ENCODE assay signal across 11 cellular contexts in genomic region chr17:75722076-75722475, GRCh38. TPM values are rescaled to one million over a fixed set of nuclear protein-coding genes. Genes with fewer than 3 reads are reported as not detected.
DNase-seq lines count a peak whose midpoint lies in the region; ATAC-seq, FAIRE-seq and TF ChIP-seq lines count a peak whose summit lies in the region.
"Had no signal": no experiment of that assay in that cellular context is flagged by ENCODE, and none has a peak within 500 bp of the region (broad histone marks: within the 10 kb centered on the region; RNA-seq: fewer than 3 reads in every experiment).

No MANE protein-coding gene starts in this region.

- H2AFZ ChIP-seq in H1 (ENCODE audit: low read length) = no peak overlapping the region

- no peak overlapping the region for H3K27ac Mint-ChIP-seq in activated T-cell treated with anti-CD3 and anti-CD28 coated beads, Interleukin-2, amount 50 U/mL, for 72 hours
- H3K27ac Mint-ChIP-seq in naive thymus-derived CD4-positive, alpha-beta T cell = peak overlapping the region in 1 of 9 donors; percentile 51
- peak overlapping the region; percentile 83 for H3K27ac Mint-ChIP-seq in type B pancreatic cell

- intact Hi-C loops in naive thymus-derived CD4-positive, alpha-beta T cell (cut with micrococcal nuclease) = no loop called here

- no peaks in the 10 kb centered on the region for H3K79me2 ChIP-seq in H1 (ENCODE audit: control insufficient read depth in 1 of 2, insufficient read depth in 2 of 2, low read length in 2 of 2)

- no peaks in the 10 kb centered on the region for H3K79me1 ChIP-seq in H1 (ENCODE audit: low read depth, low read length)

- peaks cover 11% of the 10 kb centered on the region; the same call in 1 of the 2 replicates for H3K23me2 ChIP-seq in H1 (ENCODE audit: low read depth, low read length)

- H2BK12ac ChIP-seq in H1 (ENCODE audit: low read depth, low read length) = peak overlapping the region; percentile 10; the same call in 1 of the 2 replicates

- no peak for ATAC-seq in activated T-cell treated with anti-CD3 and anti-CD28 coated beads, Interleukin-2, amount 50 U/mL, for 72 hours (replicated peaks in 1 of 2)
- no peak for ATAC-seq in naive thymus-derived CD4-positive, alpha-beta T cell
- ATAC-seq in HG03196 (IDR thresholded peaks at IDR 0.05; ENCODE audit: unreplicated experiment) (no peak), GM18511 (IDR thresholded peaks at IDR 0.05; ENCODE audit: unreplicated experiment) (no peak)

- H3K14ac ChIP-seq in H1 (ENCODE audit: insufficient read length) = no peak overlapping the region

- TF ChIP-seq CTCF in H1 (IDR thresholded peaks at IDR 0.05; ENCODE audit: control extremely low read depth in 1 of 3, insufficient read depth in 1 of 3, low read depth in 1 of 3, low read length in 3 of 3) = no peak
- no peak for TF ChIP-seq CTCF in type B pancreatic cell (conservative IDR thresholded peaks at IDR 0.05)

- no peak overlapping the region for H4K91ac ChIP-seq in H1 (replicated peaks; ENCODE audit: insufficient read length, low read length)

- H2BK20ac ChIP-seq in H1 (ENCODE audit: low read length) = no peak overlapping the region

- 85% methylated on average over 5 of the region's 5 CpGs; no CpG with 5 or more reads in 1 of the 2 experiments for WGBS in H1 (ENCODE audit: extremely low coverage in 1 of 2, insufficient coverage in 1 of 2, insufficient read length in 1 of 2, insufficient replicate concordance in 2 of 2, low coverage in 1 of 2, low lambda C conversion rate in 2 of 2, missing lambda C conversion rate in 1 of 2), 2 experiments

- no peak for DNase-seq in activated T-cell treated with anti-CD3 and anti-CD28 coated beads, Interleukin-2, amount 50 U/mL, for 72 hours
- DNase-seq in activated T-cell treated with anti-CD3 and anti-CD28 coated beads for 4 hours (no peak), H1 (ENCODE audit: low read depth in 1 of 2, low spot score in 2 of 2) (no peak), type B pancreatic cell (ENCODE audit: extremely low spot score, unreplicated experiment) (no peak), SIG-M5 (lab: John Stamatoyannopoulos, UW) (no peak)
- no peak for DNase-seq in naive thymus-derived CD4-positive, alpha-beta T cell
- DNase-seq: NCI-H1105 treated with DMSO at 0.1 percent for 48 hours, SHP77 treated with DMSO at 0.1 percent for 48 hours, testis had no signal

- H3K4me1 ChIP-seq in H1 (replicated peaks in 1 of 4; ENCODE audit: control insufficient read depth in 3 of 4, insufficient read depth in 4 of 4, low read length in 3 of 4) = peaks cover 0 to 8% (median 4%) of the 10 kb centered on the region in 4 experiments; a peak in 3 of 7 replicates
- H3K4me1 ChIP-seq in naive thymus-derived CD4-positive, alpha-beta T cell (ENCODE audit: control insufficient read depth in 2 of 2, insufficient read depth in 2 of 2, low read length in 2 of 2) = peaks cover 0 to 5% of the 10 kb centered on the region in 2 donors

- no peaks in the 10 kb centered on the region for H3K9me3 Mint-ChIP-seq in activated T-cell treated with anti-CD3 and anti-CD28 coated beads, Interleukin-2, amount 50 U/mL, for 72 hours
- no peaks in the 10 kb centered on the region for H3K9me3 Mint-ChIP-seq in naive thymus-derived CD4-positive, alpha-beta T cell
- H3K9me3 Mint-ChIP-seq in type B pancreatic cell = no peaks in the 10 kb centered on the region

- CTCF ChIA-PET in H1 (lab: Charles Lee; ENCODE audit: partially characterized antibody) = interaction anchor here (0.6 to 3.0 kb wide), 11 partner anchors 16 to 264 kb away, joined by 3 to 31 read pairs (median 7); no protein-coding TSS in a partner anchor
- CTCF ChIA-PET in naive thymus-derived CD4-positive, alpha-beta T cell (lab: Charles Lee) = interaction anchor here (1.8 kb wide), 1 partner anchor 34 kb away, joined by 13 read pairs; no protein-coding TSS in a partner anchor

- H3K4me1 Mint-ChIP-seq in activated T-cell treated with anti-CD3 and anti-CD28 coated beads, Interleukin-2, amount 50 U/mL, for 72 hours (ENCODE audit: low read depth) = peaks cover 7% of the 10 kb centered on the region
- H3K4me1 Mint-ChIP-seq in naive thymus-derived CD4-positive, alpha-beta T cell = peaks cover 4 to 7% (median 6%) of the 10 kb centered on the region in 7 donors
- H3K4me1 Mint-ChIP-seq in type B pancreatic cell (ENCODE audit: unreplicated experiment) = no peaks in the 10 kb centered on the region

- no peak for TF ChIP-seq POLR2A in H1 (IDR thresholded peaks at IDR 0.05; ENCODE audit: control extremely low read depth in 1 of 2, low read depth in 2 of 2, low read length in 2 of 2)

- H3K36me3 Mint-ChIP-seq in activated T-cell treated with anti-CD3 and anti-CD28 coated beads, Interleukin-2, amount 50 U/mL, for 72 hours (ENCODE audit: insufficient read depth in 2 of 2) = no peaks in the 10 kb centered on the region
- no peaks in the 10 kb centered on the region for H3K36me3 Mint-ChIP-seq in naive thymus-derived CD4-positive, alpha-beta T cell
- no peaks in the 10 kb centered on the region for H3K36me3 Mint-ChIP-seq in type B pancreatic cell

- H2BK5ac ChIP-seq in H1 (ENCODE audit: low read depth, low read length) = no peak overlapping the region

- peaks cover 4 to 30% (median 17%) of the 10 kb centered on the region in 4 experiments; a peak in 6 of 7 replicates for H3K27me3 ChIP-seq in H1 (replicated peaks in 1 of 4; ENCODE audit: control insufficient read depth in 3 of 4, extremely low read depth in 1 of 4, insufficient read depth in 3 of 4, low read length in 3 of 4)
- H3K27me3 ChIP-seq in naive thymus-derived CD4-positive, alpha-beta T cell (ENCODE audit: control insufficient read depth in 2 of 2, insufficient read depth in 2 of 2, low read length in 2 of 2) = no peaks in the 10 kb centered on the region
- H3K27me3 ChIP-seq: testis had no signal

- no peak for TF ChIP-seq RAD21 in H1 (IDR thresholded peaks at IDR 0.05 in 1 of 2, conservative IDR thresholded peaks at IDR 0.05 in 1 of 2; ENCODE audit: low read depth in 2 of 2, low read length in 2 of 2)

- H3K9ac ChIP-seq in H1 (replicated peaks in 1 of 4; ENCODE audit: extremely low read depth in 1 of 4, low read depth in 3 of 4, low read length in 3 of 4) = no peak overlapping the region

- TF ChIP-seq EP300 in H1 (IDR thresholded peaks at IDR 0.05; ENCODE audit: borderline replicate concordance in 1 of 2, low read depth in 2 of 2, low read length in 2 of 2) = no peak

- H2BK15ac ChIP-seq in H1 (ENCODE audit: low read length) = no peak overlapping the region; the same call in 1 of the 2 replicates

- no peaks in the 10 kb centered on the region for H3K36me3 ChIP-seq in H1 (ENCODE audit: control insufficient read depth in 2 of 4, insufficient read depth in 4 of 4, low read length in 3 of 4)
- no peaks in the 10 kb centered on the region for H3K36me3 ChIP-seq in naive thymus-derived CD4-positive, alpha-beta T cell (ENCODE audit: control insufficient read depth in 2 of 3, insufficient read depth in 3 of 3, low read length in 3 of 3)

- POLR2A ChIA-PET in H1 (lab: Charles Lee; ENCODE audit: partially characterized antibody) = interaction anchor here (0.6 to 7.1 kb wide), 7 partner anchors 10 to 89 kb away, joined by 3 to 45 read pairs (median 6); partner anchors contain the start of gene SMIM5
- POLR2A ChIA-PET in naive thymus-derived CD4-positive, alpha-beta T cell (lab: Charles Lee) = no interaction called here

- H3K27me3 Mint-ChIP-seq in activated T-cell treated with anti-CD3 and anti-CD28 coated beads, Interleukin-2, amount 50 U/mL, for 72 hours (ENCODE audit: low read depth) = peaks cover 12% of the 10 kb centered on the region
- H3K27me3 Mint-ChIP-seq in naive thymus-derived CD4-positive, alpha-beta T cell = peaks cover 0 to 26% (median under 1%) of the 10 kb centered on the region in 5 donors
- peaks cover 40% of the 10 kb centered on the region for H3K27me3 Mint-ChIP-seq in type B pancreatic cell

- no peak overlapping the region for H4K5ac ChIP-seq in H1 (ENCODE audit: insufficient read length, low read depth, low read length)

- no peak overlapping the region for H2AK5ac ChIP-seq in H1 (ENCODE audit: low read depth, low read length)

- H3K27ac ChIP-seq in H1 (ENCODE audit: low read depth, low read length) = no peak overlapping the region
- no peak overlapping the region for H3K27ac ChIP-seq in naive thymus-derived CD4-positive, alpha-beta T cell (ENCODE audit: low read depth, low read length)
- H3K27ac ChIP-seq: testis had no signal

- no peak for FAIRE-seq in H1 (lab: Jason Lieb, UNC)

- peak overlapping the region in 1 of 4 experiments; percentile 74; a peak in 2 of 8 replicates for H3K4me3 ChIP-seq in H1 (ENCODE audit: extremely low read depth in 1 of 4, insufficient read depth in 2 of 4, low read depth in 3 of 4, low read length in 4 of 4)
- H3K4me3 ChIP-seq in naive thymus-derived CD4-positive, alpha-beta T cell (ENCODE audit: low read length) = no peak overlapping the region

- H3K18ac ChIP-seq in H1 (ENCODE audit: extremely low read depth, low read length) = no peak overlapping the region

- no peak overlapping the region for H3K4ac ChIP-seq in H1 (replicated peaks; ENCODE audit: insufficient read length, low read depth, low read length)

- H3K56ac ChIP-seq in H1 (replicated peaks; ENCODE audit: insufficient read length, low read depth, low read length) = no peak overlapping the region

- H4K20me1 ChIP-seq in H1 (replicated peaks in 1 of 2; ENCODE audit: control insufficient read depth in 1 of 2, insufficient read depth in 2 of 2, low read length in 2 of 2) = no peaks in the 10 kb centered on the region

- peak overlapping the region; percentile 28; the same call in 1 of the 2 replicates for H4K8ac ChIP-seq in H1 (ENCODE audit: extremely low read depth, insufficient read depth, low read length)

- H3K4me3 Mint-ChIP-seq in activated T-cell treated with anti-CD3 and anti-CD28 coated beads, Interleukin-2, amount 50 U/mL, for 72 hours = peak overlapping the region; percentile 20 to 57
- H3K4me3 Mint-ChIP-seq in naive thymus-derived CD4-positive, alpha-beta T cell = peak overlapping the region in 8 of 10 donors; percentile 14 to 68 (median 51)
- H3K4me3 Mint-ChIP-seq in type B pancreatic cell = peak overlapping the region; percentile 74

- H3K4me2 ChIP-seq in H1 (ENCODE audit: insufficient read depth in 1 of 2, low read depth in 2 of 2, low read length in 2 of 2) = peak overlapping the region; percentile 70 to 86; a peak in 3 of 4 replicates

- no peak overlapping the region for H2BK120ac ChIP-seq in H1 (replicated peaks; ENCODE audit: low read depth, low read length)

- no peaks in the 10 kb centered on the region for H3K9me3 ChIP-seq in H1 (ENCODE audit: insufficient read depth in 2 of 2, low read depth in 1 of 2, low read length in 1 of 2)
- H3K9me3 ChIP-seq in naive thymus-derived CD4-positive, alpha-beta T cell (ENCODE audit: control insufficient read depth in 2 of 3, low read length in 3 of 3) = no peaks in the 10 kb centered on the region
- H3K9me3 ChIP-seq: testis had no signal

- no peak overlapping the region for H3K23ac ChIP-seq in H1 (ENCODE audit: insufficient read length)

RNA-seq across cellular contexts. Expression of gene ITGB4, which starts 0.8 kb away (rescaled TPM):
- 1 to 10 TPM; 2.7 to 3.5 TPM for total RNA-seq in activated T-cell treated with anti-CD3 and anti-CD28 coated beads, Interleukin-2, amount 50 U/mL, for 72 hours
- 5.4 and 5.6 TPM in 2 replicates for total RNA-seq in H1 (2021; fragmentation: NEBNext Ultra II Directional; extraction: Animal tissue kit (Norgen Biotek cat#: 25700))
- 5.2 and 8.4 TPM in 2 replicates for polyA plus RNA-seq in H1 (2011; rRNA removed)
- 3.5 TPM for polyA plus RNA-seq in H1 (2011; cell fraction: cytosol; rRNA removed)
- 12.3 TPM for polyA plus RNA-seq in H1 (2011; cell fraction: nucleus; rRNA removed)
- 4.4 to 8.2 TPM (median 6.4 TPM) in 4 replicates for polyA plus RNA-seq in H1 (2012, experiment 1 of 2)
- polyA plus RNA-seq in H1 (2012, experiment 2 of 2) = 5.0 TPM
- 10.2 TPM for polyA plus RNA-seq in H1 (2013, experiment 1 of 2)
- polyA plus RNA-seq in H1 (2013, experiment 2 of 2) = 7.5 TPM
- 7.9 and 8.0 TPM in 2 replicates for polyA minus RNA-seq in H1 (2011; rRNA and poly(A)+ RNA removed)
- 7.6 TPM for polyA minus RNA-seq in H1 (2011; cell fraction: cytosol; rRNA and poly(A)+ RNA removed)
- 6.2 TPM for polyA minus RNA-seq in H1 (2011; cell fraction: nucleus; rRNA and poly(A)+ RNA removed)
- 1 to 10 TPM in 3 of 5 experiments, under 1 TPM in 2; 0.49 to 1.8 (median 1.2) TPM for total RNA-seq in naive thymus-derived CD4-positive, alpha-beta T cell
- under 1 TPM; 0.09 to 0.35 TPM for polyA plus RNA-seq in naive thymus-derived CD4-positive, alpha-beta T cell
- 26.4 and 57.8 TPM in 2 replicates for total RNA-seq in type B pancreatic cell (ENCODE audit: low replicate concordance)

RNA-seq across cellular contexts. Expression of gene GALK1, which starts 42.9 kb away (rescaled TPM):
- 10 to 100 TPM; 41.9 to 51.2 TPM for total RNA-seq in activated T-cell treated with anti-CD3 and anti-CD28 coated beads, Interleukin-2, amount 50 U/mL, for 72 hours
- 31.0 and 34.1 TPM in 2 replicates for total RNA-seq in H1 (2021; fragmentation: NEBNext Ultra II Directional; extraction: Animal tissue kit (Norgen Biotek cat#: 25700))
- 47.9 and 65.5 TPM in 2 replicates for polyA plus RNA-seq in H1 (2011; rRNA removed)
- polyA plus RNA-seq in H1 (2011; cell fraction: cytosol; rRNA removed) = 44.5 TPM
- polyA plus RNA-seq in H1 (2011; cell fraction: nucleus; rRNA removed) = 55.8 TPM
- polyA plus RNA-seq in H1 (2012, experiment 1 of 2) = 16.4 to 35.1 TPM (median 32.3 TPM) in 4 replicates
- 35.2 TPM for polyA plus RNA-seq in H1 (2012, experiment 2 of 2)
- 21.9 TPM for polyA plus RNA-seq in H1 (2013, experiment 1 of 2)
- 20.6 TPM for polyA plus RNA-seq in H1 (2013, experiment 2 of 2)
- polyA minus RNA-seq in H1 (2011; rRNA and poly(A)+ RNA removed) = 12.2 and 12.8 TPM in 2 replicates
- polyA minus RNA-seq in H1 (2011; cell fraction: cytosol; rRNA and poly(A)+ RNA removed) = 20.1 TPM
- 19.5 TPM for polyA minus RNA-seq in H1 (2011; cell fraction: nucleus; rRNA and poly(A)+ RNA removed)
- total RNA-seq in naive thymus-derived CD4-positive, alpha-beta T cell = 10 to 100 TPM in 4 of 5 experiments, 1 to 10 TPM in 1; 9.9 to 42.9 (median 22.1) TPM
- polyA plus RNA-seq in naive thymus-derived CD4-positive, alpha-beta T cell = 10 to 100 TPM; 12.8 to 18.9 TPM
- 33.0 and 59.8 TPM in 2 replicates for total RNA-seq in type B pancreatic cell (ENCODE audit: low replicate concordance)

RNA-seq across cellular contexts. Expression of gene SAP30BP, which starts 54.9 kb away (rescaled TPM):
- total RNA-seq in activated T-cell treated with anti-CD3 and anti-CD28 coated beads, Interleukin-2, amount 50 U/mL, for 72 hours = 100 to 1,000 TPM in 1 of 2 donors, 10 to 100 TPM in 1; 97.0 to 112 TPM
- 79.9 and 81.5 TPM in 2 replicates for total RNA-seq in H1 (2021; fragmentation: NEBNext Ultra II Directional; extraction: Animal tissue kit (Norgen Biotek cat#: 25700))
- polyA plus RNA-seq in H1 (2011; rRNA removed) = 63.3 and 82.1 TPM in 2 replicates
- 88.6 TPM for polyA plus RNA-seq in H1 (2011; cell fraction: cytosol; rRNA removed)
- 167 TPM for polyA plus RNA-seq in H1 (2011; cell fraction: nucleus; rRNA removed)
- 60.3 to 81.1 TPM (median 73.3 TPM) in 4 replicates for polyA plus RNA-seq in H1 (2012, experiment 1 of 2)
- polyA plus RNA-seq in H1 (2012, experiment 2 of 2) = 72.8 TPM
- polyA plus RNA-seq in H1 (2013, experiment 1 of 2) = 55.3 TPM
- polyA plus RNA-seq in H1 (2013, experiment 2 of 2) = 51.7 TPM
- 44.8 and 47.0 TPM in 2 replicates for polyA minus RNA-seq in H1 (2011; rRNA and poly(A)+ RNA removed)
- 35.2 TPM for polyA minus RNA-seq in H1 (2011; cell fraction: cytosol; rRNA and poly(A)+ RNA removed)
- 50.9 TPM for polyA minus RNA-seq in H1 (2011; cell fraction: nucleus; rRNA and poly(A)+ RNA removed)
- 100 to 1,000 TPM in 4 of 5 experiments, 10 to 100 TPM in 1; 97.6 to 198 (median 116) TPM for total RNA-seq in naive thymus-derived CD4-positive, alpha-beta T cell
- polyA plus RNA-seq in naive thymus-derived CD4-positive, alpha-beta T cell = 10 to 100 TPM; 69.5 to 76.1 TPM
- 88.1 and 89.3 TPM in 2 replicates for total RNA-seq in type B pancreatic cell (ENCODE audit: low replicate concordance)

RNA-seq across cellular contexts. Expression of gene RECQL5, which starts 55.1 kb away (rescaled TPM):
- 10 to 100 TPM; 50.7 to 58.5 TPM for total RNA-seq in activated T-cell treated with anti-CD3 and anti-CD28 coated beads, Interleukin-2, amount 50 U/mL, for 72 hours
- 40.7 and 41.1 TPM in 2 replicates for total RNA-seq in H1 (2021; fragmentation: NEBNext Ultra II Directional; extraction: Animal tissue kit (Norgen Biotek cat#: 25700))
- 15.1 and 34.9 TPM in 2 replicates for polyA plus RNA-seq in H1 (2011; rRNA removed)
- 32.7 TPM for polyA plus RNA-seq in H1 (2011; cell fraction: cytosol; rRNA removed)
- 166 TPM for polyA plus RNA-seq in H1 (2011; cell fraction: nucleus; rRNA removed)
- polyA plus RNA-seq in H1 (2012, experiment 1 of 2) = 29.1 to 42.9 TPM (median 40.6 TPM) in 4 replicates
- polyA plus RNA-seq in H1 (2012, experiment 2 of 2) = 39.8 TPM
- polyA plus RNA-seq in H1 (2013, experiment 1 of 2) = 27.4 TPM
- 25.6 TPM for polyA plus RNA-seq in H1 (2013, experiment 2 of 2)
- polyA minus RNA-seq in H1 (2011; rRNA and poly(A)+ RNA removed) = 34.6 and 39.9 TPM in 2 replicates
- polyA minus RNA-seq in H1 (2011; cell fraction: cytosol; rRNA and poly(A)+ RNA removed) = 35.7 TPM
- 79.5 TPM for polyA minus RNA-seq in H1 (2011; cell fraction: nucleus; rRNA and poly(A)+ RNA removed)
- 10 to 100 TPM; 38.7 to 76.5 (median 49.2) TPM for total RNA-seq in naive thymus-derived CD4-positive, alpha-beta T cell
- 10 to 100 TPM; 12.4 to 25.9 TPM for polyA plus RNA-seq in naive thymus-derived CD4-positive, alpha-beta T cell
- total RNA-seq in type B pancreatic cell (ENCODE audit: low replicate concordance) = 64.7 and 90.4 TPM in 2 replicates
